Comparison of ENCODE assay signal across 19 cellular contexts in the genomic region with DNA sequence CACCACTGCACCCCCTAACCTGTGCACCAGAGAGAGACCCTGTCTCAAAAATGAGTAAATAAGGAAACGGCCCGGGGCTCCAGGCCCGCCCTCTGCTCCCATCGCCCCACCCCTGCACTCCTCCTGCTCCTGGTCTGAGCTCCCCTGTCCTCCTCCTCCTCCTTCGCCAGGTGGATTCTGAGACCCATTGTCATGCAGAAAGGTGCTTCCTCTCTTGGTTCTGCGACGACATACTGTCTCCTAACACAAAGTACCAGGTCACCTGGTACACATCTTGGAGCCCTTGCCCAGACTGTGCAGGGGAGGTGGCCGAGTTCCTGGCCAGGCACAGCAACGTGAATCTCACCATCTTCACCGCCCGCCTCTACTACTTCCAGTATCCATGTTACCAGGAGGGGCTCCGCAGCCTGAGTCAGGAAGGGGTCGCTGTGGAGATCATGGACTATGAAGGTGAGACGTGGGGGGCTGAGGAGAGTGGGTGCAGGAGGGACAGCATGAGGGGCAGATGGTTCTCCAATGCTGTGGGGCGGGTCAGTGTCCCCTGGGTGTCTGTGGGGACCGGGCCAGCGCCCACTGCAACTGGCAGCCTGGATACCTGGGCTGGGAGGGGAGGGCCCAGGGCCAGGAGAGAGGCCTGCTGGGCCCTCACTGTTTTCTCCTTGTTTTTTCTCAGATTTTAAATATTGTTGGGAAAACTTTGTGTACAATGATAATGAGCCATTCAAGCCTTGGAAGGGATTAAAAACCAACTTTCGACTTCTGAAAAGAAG. TPM values are rescaled to one million over a fixed set of nuclear protein-coding genes. Genes with fewer than 3 reads are reported as not detected.
DNase-seq lines count a peak whose midpoint lies in the region; ATAC-seq lines count a peak whose summit lies in the region.
"Had no signal": no experiment of that assay in that cellular context is flagged by ENCODE, and none has a peak within 500 bp of the region (broad histone marks: within the 10 kb centered on the region; RNA-seq: fewer than 3 reads in every experiment).

No MANE protein-coding gene starts in this region.

- peak overlapping the region; percentile 64 for H3K27ac Mint-ChIP-seq in activated naive CD8-positive, alpha-beta T cell
- no peak overlapping the region for H3K27ac Mint-ChIP-seq in activated naive CD8-positive, alpha-beta T cell treated with anti-CD3 and anti-CD28 coated beads for 36 hours
- peak overlapping the region; percentile 63 for H3K27ac Mint-ChIP-seq in activated T-helper 17 cell treated with anti-CD3 and anti-CD28 coated beads, Interleukin-2, amount 50 U/mL, for 72 hours
- H3K27ac Mint-ChIP-seq in immature natural killer cell, result peak overlapping the region in 5 of 6 donors; percentile 48 to 71 (median 67)

- no peak for DNase-seq in activated naive CD8-positive, alpha-beta T cell treated with anti-CD3 and anti-CD28 coated beads for 36 hours
- DNase-seq in immature natural killer cell (no peak), left ventricle myocardium superior (no peak), HuH-7 (ENCODE audit: low spot score) (no peak), ureter (ENCODE audit: low spot score) (no peak)
- DNase-seq: activated T-cell treated with anti-CD3 and anti-CD28 coated beads, Interleukin-2, amount 50 U/mL, for 4 hours; GDM1; KG1; kidney glomerular epithelial cell; NCI-H1436; NCI-H2227 treated with DMSO at 0.1 percent for 48 hours; NK-92 treated with Interleukin-12 subunit alpha and Interleukin-12 subunit beta, amount 100 ng/mL, for 24 hours; small intestine; stimulated activated naive CD8-positive, alpha-beta T cell treated with anti-CD3 and anti-CD28 coated beads, Interleukin-15, amount 100 ng/mL, for 72 hours had no signal

- H3K4me3 Mint-ChIP-seq in activated naive CD8-positive, alpha-beta T cell, result peak overlapping the region; percentile 23
- no peak overlapping the region for H3K4me3 Mint-ChIP-seq in activated naive CD8-positive, alpha-beta T cell treated with anti-CD3 and anti-CD28 coated beads for 36 hours
- H3K4me3 Mint-ChIP-seq in activated T-helper 17 cell treated with anti-CD3 and anti-CD28 coated beads, Interleukin-2, amount 50 U/mL, for 72 hours, result no peak overlapping the region
- peak overlapping the region in 2 of 5 donors; percentile 50 to 64 for H3K4me3 Mint-ChIP-seq in immature natural killer cell
- H3K4me3 Mint-ChIP-seq: activated T-cell treated with anti-CD3 and anti-CD28 coated beads, Interleukin-2, amount 50 U/mL, for 4 hours; T-helper 1 cell treated with Interleukin-12 subunit alpha and Interleukin-12 subunit beta and Interleukin-4 antibody, amounts not matched to agents 30 μg/mL and 1 μg/mL, for 36 hours had no signal

- no peak for ATAC-seq in activated T-helper 17 cell treated with anti-CD3 and anti-CD28 coated beads, Interleukin-2, amount 50 U/mL, for 72 hours (replicated peaks)
- ATAC-seq in left ventricle myocardium superior (no peak), HG03025 (IDR thresholded peaks at IDR 0.05; ENCODE audit: low FRiP score, unreplicated experiment) (no peak)
- ATAC-seq: activated T-cell treated with anti-CD3 and anti-CD28 coated beads, Interleukin-2, amount 50 U/mL, for 4 hours; Right ventricle myocardium inferior; stimulated activated naive CD8-positive, alpha-beta T cell treated with anti-CD3 and anti-CD28 coated beads, Interleukin-15, amount 100 ng/mL, for 72 hours had no signal

- intact Hi-C loops in left ventricle myocardium superior (cut with micrococcal nuclease), result no loop called here

- H3K4me1 Mint-ChIP-seq in activated naive CD8-positive, alpha-beta T cell (ENCODE audit: low read depth), result peaks cover 49% of the 10 kb centered on the region
- H3K4me1 Mint-ChIP-seq in activated naive CD8-positive, alpha-beta T cell treated with anti-CD3 and anti-CD28 coated beads for 36 hours, result peaks cover 40% of the 10 kb centered on the region
- H3K4me1 Mint-ChIP-seq in activated T-helper 17 cell treated with anti-CD3 and anti-CD28 coated beads, Interleukin-2, amount 50 U/mL, for 72 hours, result peaks cover 20% of the 10 kb centered on the region
- peaks cover 65 to 66% of the 10 kb centered on the region in 2 donors for H3K4me1 Mint-ChIP-seq in immature natural killer cell

- H3K36me3 Mint-ChIP-seq in activated naive CD8-positive, alpha-beta T cell, result no peaks in the 10 kb centered on the region
- peaks cover 10% of the 10 kb centered on the region for H3K36me3 Mint-ChIP-seq in activated naive CD8-positive, alpha-beta T cell treated with anti-CD3 and anti-CD28 coated beads for 36 hours
- peaks cover 76% of the 10 kb centered on the region for H3K36me3 Mint-ChIP-seq in activated T-helper 17 cell treated with anti-CD3 and anti-CD28 coated beads, Interleukin-2, amount 50 U/mL, for 72 hours (ENCODE audit: low read depth)
- peaks cover 4 to 13% (median 5%) of the 10 kb centered on the region in 3 donors for H3K36me3 Mint-ChIP-seq in immature natural killer cell

- H3K9me3 Mint-ChIP-seq in activated naive CD8-positive, alpha-beta T cell (ENCODE audit: low read depth), result no peaks in the 10 kb centered on the region
- no peaks in the 10 kb centered on the region for H3K9me3 Mint-ChIP-seq in activated naive CD8-positive, alpha-beta T cell treated with anti-CD3 and anti-CD28 coated beads for 36 hours
- no peaks in the 10 kb centered on the region for H3K9me3 Mint-ChIP-seq in activated T-helper 17 cell treated with anti-CD3 and anti-CD28 coated beads, Interleukin-2, amount 50 U/mL, for 72 hours
- no peaks in the 10 kb centered on the region for H3K9me3 Mint-ChIP-seq in immature natural killer cell
- H3K9me3 Mint-ChIP-seq: activated T-cell treated with anti-CD3 and anti-CD28 coated beads, Interleukin-2, amount 50 U/mL, for 4 hours; stimulated activated naive CD8-positive, alpha-beta T cell treated with anti-CD3 and anti-CD28 coated beads, Interleukin-15, amount 100 ng/mL, for 72 hours; T-helper 1 cell treated with Interleukin-12 subunit alpha and Interleukin-12 subunit beta and Interleukin-4 antibody, amounts not matched to agents 30 μg/mL and 1 μg/mL, for 36 hours had no signal

- H3K27me3 Mint-ChIP-seq in activated naive CD8-positive, alpha-beta T cell, result no peaks in the 10 kb centered on the region
- H3K27me3 Mint-ChIP-seq in activated naive CD8-positive, alpha-beta T cell treated with anti-CD3 and anti-CD28 coated beads for 36 hours, result no peaks in the 10 kb centered on the region
- no peaks in the 10 kb centered on the region for H3K27me3 Mint-ChIP-seq in activated T-helper 17 cell treated with anti-CD3 and anti-CD28 coated beads, Interleukin-2, amount 50 U/mL, for 72 hours
- peaks cover 4 to 12% (median 8%) of the 10 kb centered on the region in 3 donors for H3K27me3 Mint-ChIP-seq in immature natural killer cell (ENCODE audit: low read depth in 3 of 3)
- H3K27me3 Mint-ChIP-seq: stimulated activated naive CD8-positive, alpha-beta T cell treated with anti-CD3 and anti-CD28 coated beads, Interleukin-15, amount 100 ng/mL, for 72 hours had no signal

RNA-seq across cellular contexts. Expression of gene APOBEC3D, which starts 3.1 kb away (rescaled TPM):
- total RNA-seq in activated naive CD8-positive, alpha-beta T cell treated with anti-CD3 and anti-CD28 coated beads for 36 hours, result 10 to 100 TPM; 23.1 to 24.1 TPM
- 10 to 100 TPM; 30.7 to 51.8 TPM for total RNA-seq in activated T-helper 17 cell treated with anti-CD3 and anti-CD28 coated beads, Interleukin-2, amount 50 U/mL, for 72 hours
- polyA plus RNA-seq in immature natural killer cell, result 10 to 100 TPM in 2 of 3 donors, 1 to 10 TPM in 1; 3.9 to 25.3 (median 15.4) TPM
- total RNA-seq in left ventricle myocardium superior, result 1.0 TPM
- 7.8 TPM for total RNA-seq in ureter

RNA-seq across cellular contexts. Expression of gene APOBEC3C, which starts 3.7 kb away (rescaled TPM):
- 10 to 100 TPM; 61.6 to 63.1 TPM for total RNA-seq in activated naive CD8-positive, alpha-beta T cell treated with anti-CD3 and anti-CD28 coated beads for 36 hours
- 100 to 1,000 TPM; 115 to 128 TPM for total RNA-seq in activated T-helper 17 cell treated with anti-CD3 and anti-CD28 coated beads, Interleukin-2, amount 50 U/mL, for 72 hours
- polyA plus RNA-seq in immature natural killer cell, result 100 to 1,000 TPM; 242 to 468 (median 346) TPM
- total RNA-seq in left ventricle myocardium superior (31.1 TPM), ureter (41.4 TPM)

RNA-seq across cellular contexts. Expression of gene APOBEC3F, which starts 22.9 kb away (rescaled TPM):
- 10 to 100 TPM; 19.4 to 20.4 TPM for total RNA-seq in activated naive CD8-positive, alpha-beta T cell treated with anti-CD3 and anti-CD28 coated beads for 36 hours
- 10 to 100 TPM; 20.4 to 32.5 TPM for total RNA-seq in activated T-helper 17 cell treated with anti-CD3 and anti-CD28 coated beads, Interleukin-2, amount 50 U/mL, for 72 hours
- 10 to 100 TPM in 2 of 3 donors, 1 to 10 TPM in 1; 9.0 to 43.0 (median 16.8) TPM for polyA plus RNA-seq in immature natural killer cell
- 4.4 TPM for total RNA-seq in left ventricle myocardium superior
- 22.5 TPM for total RNA-seq in ureter

RNA-seq across cellular contexts. Expression of gene APOBEC3B, which starts 35.6 kb away (rescaled TPM):
- total RNA-seq in activated naive CD8-positive, alpha-beta T cell treated with anti-CD3 and anti-CD28 coated beads for 36 hours, result 1 to 10 TPM; 3.4 TPM
- 10 to 100 TPM in 1 of 2 donors, 1 to 10 TPM in 1; 9.2 to 33.6 TPM for total RNA-seq in activated T-helper 17 cell treated with anti-CD3 and anti-CD28 coated beads, Interleukin-2, amount 50 U/mL, for 72 hours
- polyA plus RNA-seq in immature natural killer cell, result 1 to 10 TPM; 2.0 to 3.9 (median 3.3) TPM
- total RNA-seq in left ventricle myocardium superior (0.55 TPM), ureter (1.5 TPM)

RNA-seq across cellular contexts. Expression of gene APOBEC3G, which starts 59.3 kb away (rescaled TPM):
- 10 to 100 TPM; 44.2 to 44.3 TPM for total RNA-seq in activated naive CD8-positive, alpha-beta T cell treated with anti-CD3 and anti-CD28 coated beads for 36 hours
- 10 to 100 TPM; 68.3 to 72.6 TPM for total RNA-seq in activated T-helper 17 cell treated with anti-CD3 and anti-CD28 coated beads, Interleukin-2, amount 50 U/mL, for 72 hours
- polyA plus RNA-seq in immature natural killer cell, result 100 to 1,000 TPM; 494 to 885 (median 545) TPM
- total RNA-seq in left ventricle myocardium superior (3.9 TPM), ureter (27.8 TPM)
